In genomic region chr6:46855966-46856365, GRCh38 we compare ENCODE assay signal across 8 cellular contexts.
A peak's percentile ranks its signal among the peaks of the same experiment; 100 is the strongest.
DNase-seq lines count a peak whose midpoint lies in the region; ATAC-seq, FAIRE-seq and TF ChIP-seq lines count a peak whose summit lies in the region.
"Not testable (repeated sequence)": the region's sequence is repeated elsewhere in the genome, so short reads cannot be mapped to it uniquely, and the experiment has no call there.

No MANE protein-coding gene starts in this region.

- not testable (repeated sequence) for H3K36me3 Mint-ChIP-seq in CD14-positive monocyte; activated CD8-positive, alpha-beta T cell treated with anti-CD3 and anti-CD28 coated beads, Interleukin-2, amount 10 ng/mL, durations not matched to agents 7 days and 5 days (ENCODE audit: low read depth); endodermal cell (ENCODE audit: low read depth)

- ATAC-seq in GM19438 (IDR thresholded peaks at IDR 0.05; ENCODE audit: low read depth, unreplicated experiment), result peak; percentile 60
- not testable (repeated sequence) for ATAC-seq in PC-3; activated CD8-positive, alpha-beta T cell treated with anti-CD3 and anti-CD28 coated beads, Interleukin-2, amount 10 ng/mL, durations not matched to agents 7 days and 5 days
- peak; percentile 74 for ATAC-seq in HepG2

- not testable (repeated sequence) for TF ChIP-seq POLR2A in HepG2 (IDR thresholded peaks at IDR 0.05; ENCODE audit: insufficient read depth in 1 of 2, low read depth in 2 of 2, low read length in 2 of 2)

- not testable (repeated sequence) for H3K9me2 ChIP-seq in PC-3 (replicated peaks; ENCODE audit: low read length)

- not testable (repeated sequence) for H3K27me3 Mint-ChIP-seq in CD14-positive monocyte (ENCODE audit: low read depth in 3 of 3); activated CD8-positive, alpha-beta T cell treated with anti-CD3 and anti-CD28 coated beads, Interleukin-2, amount 10 ng/mL, durations not matched to agents 7 days and 5 days (ENCODE audit: low read depth); endodermal cell (ENCODE audit: insufficient read depth)

- H3K4me1 Mint-ChIP-seq in CD14-positive monocyte; activated CD8-positive, alpha-beta T cell treated with anti-CD3 and anti-CD28 coated beads, Interleukin-2, amount 10 ng/mL, durations not matched to agents 7 days and 5 days (ENCODE audit: low read depth); endodermal cell: not testable (repeated sequence)

- TF ChIP-seq EP300 in HepG2 (IDR thresholded peaks at IDR 0.05; ENCODE audit: low read depth in 2 of 2, low read length in 2 of 2); HepG2 (CRISPR knock-in tag; IDR thresholded peaks at IDR 0.05; ENCODE audit: borderline replicate concordance): not testable (repeated sequence)

- WGBS in endodermal cell (ENCODE audit: insufficient coverage in 1 of 2, insufficient read length in 1 of 2), 2 experiments, result 0 to 14% methylated on average over 1 of the region's 1 CpG
- 0% methylated on average over 1 of the region's 1 CpG for WGBS in HepG2 (ENCODE audit: low lambda C conversion rate)

- in situ Hi-C loops in HepG2 (cut with HindIII; ENCODE audit: extremely low pct_ligation_motif_present, low pct_unique_long_range_greater_than_20kb), result loop anchor here (25.0 kb wide), 2 partner anchors 131 to 456 kb away; partner anchors contain the start of gene TNFRSF21

- TF ChIP-seq RAD21 in HepG2 (CRISPR knock-in tag; IDR thresholded peaks at IDR 0.05), result not testable (repeated sequence)

- H4K20me1 ChIP-seq in KMS-11 (ENCODE audit: insufficient read depth); PC-3 (ENCODE audit: low read length); HepG2 (ENCODE audit: insufficient read depth, low read length): not testable (repeated sequence)

- H3K4me2 ChIP-seq in KMS-11; PC-3 (ENCODE audit: low read length); HepG2 (ENCODE audit: low read depth, low read length): not testable (repeated sequence)

- BruUV-seq in PC-3 (replicated peaks; lab: Mats Ljungman, UMichigan); HepG2 (replicated peaks; lab: Mats Ljungman, UMichigan): not testable (repeated sequence)

- H3K4me3 Mint-ChIP-seq in CD14-positive monocyte; activated CD8-positive, alpha-beta T cell treated with anti-CD3 and anti-CD28 coated beads, Interleukin-2, amount 10 ng/mL, durations not matched to agents 7 days and 5 days; endodermal cell: not testable (repeated sequence)

- not testable (repeated sequence) for H3K9ac ChIP-seq in KMS-11; PC-3 (ENCODE audit: low read length); endodermal cell (ENCODE audit: extremely low read depth, low read length, poor library complexity, severe bottlenecking); HepG2 (ENCODE audit: insufficient read depth, low read depth, low read length)

- H3K4me3 ChIP-seq in KMS-11 (IDR thresholded peaks at IDR 0.05; ENCODE audit: insufficient read depth, low read depth, low read length); PC-3 (ENCODE audit: low read length); endodermal cell (ENCODE audit: low read length); HepG2 (replicated peaks in 1 of 3; ENCODE audit: insufficient read depth in 1 of 3, low read depth in 2 of 3, low read length in 3 of 3): not testable (repeated sequence)

- intact Hi-C loops in CD14-positive monocyte (cut with micrococcal nuclease) (loop anchor here in 1 of 2 donors (10.0 kb wide), 1 partner anchor 449 kb away; the partner anchor contains the start of gene TNFRSF21), PC-3 (cut with micrococcal nuclease) (loop anchor here (10.0 kb wide), 1 partner anchor 449 kb away; the partner anchor contains the start of gene TNFRSF21)
- intact Hi-C loops in HepG2 (cut with micrococcal nuclease; ENCODE audit: unreplicated experiment), result not testable (repeated sequence)

- not testable (repeated sequence) for H2AFZ ChIP-seq in KMS-11 (ENCODE audit: low read depth); PC-3 (ENCODE audit: low read length); HepG2 (ENCODE audit: low read length)

- H3K9me3 Mint-ChIP-seq in CD14-positive monocyte; activated CD8-positive, alpha-beta T cell treated with anti-CD3 and anti-CD28 coated beads, Interleukin-2, amount 10 ng/mL, durations not matched to agents 7 days and 5 days (ENCODE audit: insufficient read depth); endodermal cell: not testable (repeated sequence)

- CTCF ChIA-PET in PC-3 (lab: Charles Lee); HepG2 (lab: Yijun Ruan, JAX; ENCODE audit: low intra/inter-chr PET ratio, low total read pairs): not testable (repeated sequence)
- CTCF ChIA-PET in activated CD8-positive, alpha-beta T cell treated with anti-CD3 and anti-CD28 coated beads, Interleukin-2, amount 10 ng/mL, durations not matched to agents 7 days and 5 days (lab: Charles Lee), result interaction anchor here (0.9 to 1.3 kb wide), 2 partner anchors 15 to 67 kb away, joined by 3 read pairs; no protein-coding TSS in a partner anchor

- H3K79me2 ChIP-seq in KMS-11 (ENCODE audit: insufficient read depth, low read depth); PC-3 (ENCODE audit: low read length); HepG2 (ENCODE audit: insufficient read depth, low read length): not testable (repeated sequence)

- H3K36me3 ChIP-seq in KMS-11 (ENCODE audit: insufficient read depth); PC-3 (ENCODE audit: low read depth, low read length); endodermal cell (ENCODE audit: control insufficient read depth, insufficient read depth, low read length); HepG2 (replicated peaks in 1 of 2; ENCODE audit: control insufficient read depth in 1 of 2, insufficient read depth in 2 of 2, low read length in 2 of 2): not testable (repeated sequence)

- not testable (repeated sequence) for H3K27ac ChIP-seq in KMS-11; PC-3 (ENCODE audit: low read length); endodermal cell (ENCODE audit: low read depth, low read length); HepG2 (ENCODE audit: extremely low read length, insufficient read depth, low read length)

- not testable (repeated sequence) for DNase-seq in CD14-positive monocyte (ENCODE audit: low spot score)
- DNase-seq in PC-3 (peak; percentile 61), endodermal cell (peak; percentile 72), HepG2 (ENCODE audit: low spot score) (peak; percentile 20)
- peak; percentile 34 for DNase-seq in activated CD8-positive, alpha-beta T cell treated with anti-CD3 and anti-CD28 coated beads, Interleukin-2, amount 10 ng/mL, durations not matched to agents 7 days and 5 days
- DNase-seq in stimulated activated CD4-positive, alpha-beta T cell treated with anti-CD3 and anti-CD28 coated beads, Interleukin-2, amount 100 ng/mL, for 24 hours, result peak; percentile 36 to 47

- POLR2A ChIA-PET in PC-3 (lab: Charles Lee; ENCODE audit: unreplicated experiment); activated CD8-positive, alpha-beta T cell treated with anti-CD3 and anti-CD28 coated beads, Interleukin-2, amount 10 ng/mL, durations not matched to agents 7 days and 5 days (lab: Charles Lee); HepG2 (lab: Yijun Ruan, JAX): not testable (repeated sequence)

- H3K9me3 ChIP-seq in PC-3 (ENCODE audit: low read length); endodermal cell (ENCODE audit: control insufficient read depth, low read length); HepG2 (ENCODE audit: low read length): not testable (repeated sequence)

- not testable (repeated sequence) for H3F3A ChIP-seq in PC-3 (ENCODE audit: low read length, unreplicated experiment)

- FAIRE-seq in HepG2 (lab: Jason Lieb, UNC), result peak; percentile 49

- not testable (repeated sequence) for H3K27me3 ChIP-seq in KMS-11 (ENCODE audit: insufficient read depth, low read depth); PC-3 (ENCODE audit: low read length); endodermal cell (ENCODE audit: control insufficient read depth, insufficient read depth, low read length, poor library complexity, severe bottlenecking); HepG2 (ENCODE audit: control insufficient read depth in 1 of 2, insufficient read depth in 2 of 2, low read length in 2 of 2)

- TF ChIP-seq CTCF in CD14-positive monocyte (IDR thresholded peaks at IDR 0.05) (peak; percentile 81), KMS-11 (conservative IDR thresholded peaks at IDR 0.05; ENCODE audit: low read depth, low read length) (peak; percentile 66), PC-3 (conservative IDR thresholded peaks at IDR 0.05; ENCODE audit: low read depth, low read length) (peak; percentile 72), endodermal cell (conservative IDR thresholded peaks at IDR 0.05) (peak; percentile 79), HepG2 (CRISPR knock-in tag; IDR thresholded peaks at IDR 0.05) (peak; percentile 56)

- H3K27ac Mint-ChIP-seq in CD14-positive monocyte, result peak overlapping the region in 1 of 7 donors; percentile 28
- H3K27ac Mint-ChIP-seq in activated CD8-positive, alpha-beta T cell treated with anti-CD3 and anti-CD28 coated beads, Interleukin-2, amount 10 ng/mL, durations not matched to agents 7 days and 5 days; endodermal cell: not testable (repeated sequence)

- H3K4me1 ChIP-seq in KMS-11 (ENCODE audit: low read depth, poor library complexity, severe bottlenecking); PC-3 (ENCODE audit: insufficient read depth, low read length); endodermal cell (ENCODE audit: control insufficient read depth, insufficient read depth, low read length); HepG2 (ENCODE audit: insufficient read depth, low read length): not testable (repeated sequence)

TF ChIP-seq in HepG2, 621 proteins besides CTCF, POLR2A, EP300 and RAD21:
- TF ChIP-seq STAG1 (CRISPR knock-in tag; IDR thresholded peaks at IDR 0.05) (peak; percentile 27; the same call in 1 of the 2 replicates), SMC3 (IDR thresholded peaks at IDR 0.05; ENCODE audit: low read length) (peak; percentile 27; the same call in 1 of the 2 replicates)
